Comparison of ENCODE assay signal across 1 cellular context in genomic region chr12:26309646-26310045, GRCh38.
TF ChIP-seq lines count a peak whose summit lies in the region.

No MANE protein-coding gene starts in this region.

TF ChIP-seq in GM12878, 131 proteins besides CTCF, POLR2A, EP300 and RAD21 (continued from another document):
- TF ChIP-seq RELB (IDR thresholded peaks at IDR 0.05; ENCODE audit: low read depth) = no peak
